9 cellular contexts compared by ENCODE assay signal in genomic region chr3:28050895-28051294, GRCh38.
DNase-seq lines count a peak whose midpoint lies in the region; FAIRE-seq and TF ChIP-seq lines count a peak whose summit lies in the region.
"Had no signal": no experiment of that assay in that cellular context is flagged by ENCODE, and none has a peak within 500 bp of the region (broad histone marks: within the 10 kb centered on the region; RNA-seq: fewer than 3 reads in every experiment).

No MANE protein-coding gene starts in this region.

- H4K20me1 ChIP-seq in astrocyte (ENCODE audit: insufficient read depth, low read length), result no peaks in the 10 kb centered on the region

- peak; percentile 16 for DNase-seq in NK-92 treated with Interleukin-12 subunit alpha and Interleukin-12 subunit beta, amount 100 ng/mL, for 24 hours (lab: John Stamatoyannopoulos, UW)
- no peak for DNase-seq in NK-92 (lab: John Stamatoyannopoulos, UW; ENCODE audit: unreplicated experiment)
- peak; percentile 8 for DNase-seq in NCI-H748 treated with DMSO at 0.1 percent for 48 hours (lab: John Stamatoyannopoulos, UW)
- DNase-seq in astrocyte (ENCODE audit: low read depth), result peak; percentile 9
- peak; percentile 12 to 48 for DNase-seq in stimulated activated CD4-positive, alpha-beta T cell treated with anti-CD3 and anti-CD28 coated beads, Interleukin-2, amount 100 ng/mL, for 24 hours
- no peak for DNase-seq in spleen
- no peak for DNase-seq in endothelial cell (ENCODE audit: low spot score)
- no peak for DNase-seq in D721Med (ENCODE audit: insufficient read length, low spot score)

- H3K27ac ChIP-seq in astrocyte (ENCODE audit: low read depth, low read length) (no peak overlapping the region), spleen (no peak overlapping the region)

- no peaks in the 10 kb centered on the region for H3K27me3 Mint-ChIP-seq in astrocyte (ENCODE audit: low read depth, unreplicated experiment)
- no peaks in the 10 kb centered on the region for H3K27me3 Mint-ChIP-seq in endothelial cell (ENCODE audit: unreplicated experiment)
- H3K27me3 Mint-ChIP-seq: B cell had no signal

- H3K9me3 Mint-ChIP-seq in astrocyte (ENCODE audit: unreplicated experiment) (peaks cover 3% of the 10 kb centered on the region), endothelial cell (ENCODE audit: unreplicated experiment) (no peaks in the 10 kb centered on the region)

- H2AFZ ChIP-seq in astrocyte (ENCODE audit: low read depth, low read length), result no peak overlapping the region

- H3K27ac Mint-ChIP-seq in astrocyte (ENCODE audit: unreplicated experiment) (no peak overlapping the region), endothelial cell (ENCODE audit: unreplicated experiment) (no peak overlapping the region)
- H3K27ac Mint-ChIP-seq: B cell had no signal

- H3K36me3 ChIP-seq in astrocyte (ENCODE audit: insufficient read depth, low read length) (no peaks in the 10 kb centered on the region), spleen (no peaks in the 10 kb centered on the region)

- H3K9me3 ChIP-seq in astrocyte (ENCODE audit: insufficient read depth, low read depth, low read length) (no peaks in the 10 kb centered on the region), spleen (no peaks in the 10 kb centered on the region)

- H3K4me2 ChIP-seq in astrocyte (ENCODE audit: low read length), result no peak overlapping the region

- H3K4me1 Mint-ChIP-seq in astrocyte (ENCODE audit: low read depth, unreplicated experiment) (peaks cover 3% of the 10 kb centered on the region), endothelial cell (ENCODE audit: unreplicated experiment) (no peaks in the 10 kb centered on the region)
- H3K4me1 Mint-ChIP-seq: B cell had no signal

- 72 to 83% (median 75%) methylated on average over 2 of the region's 2 CpGs for WGBS in spleen, 5 donors

- H3K4me1 ChIP-seq in astrocyte (ENCODE audit: insufficient read depth, low read length) (no peaks in the 10 kb centered on the region), spleen (no peaks in the 10 kb centered on the region)

- TF ChIP-seq CTCF in astrocyte (IDR thresholded peaks at IDR 0.05; ENCODE audit: insufficient read depth, low read depth, low read length), result no peak
- TF ChIP-seq CTCF in spleen (IDR thresholded peaks at IDR 0.05 in 8 of 11, conservative IDR thresholded peaks at IDR 0.05 in 3 of 11), result no peak
- no peak for TF ChIP-seq CTCF in endothelial cell (IDR thresholded peaks at IDR 0.05; ENCODE audit: unreplicated experiment)
- no peak for TF ChIP-seq CTCF in D721Med (IDR thresholded peaks at IDR 0.05; ENCODE audit: insufficient read depth, missing control alignments)

- H3K9ac ChIP-seq in astrocyte (ENCODE audit: low read length), result no peak overlapping the region

- no peaks in the 10 kb centered on the region for H3K36me3 Mint-ChIP-seq in astrocyte (ENCODE audit: low read depth, unreplicated experiment)
- H3K36me3 Mint-ChIP-seq in endothelial cell (ENCODE audit: low read depth, unreplicated experiment), result no peaks in the 10 kb centered on the region

- no peak for TF ChIP-seq POLR2A in spleen (IDR thresholded peaks at IDR 0.05)

- intact Hi-C loops in spleen (cut with DNase I; ENCODE audit: low total_unique reads), result no loop called here

- no peak overlapping the region for H3K4me3 ChIP-seq in astrocyte (ENCODE audit: insufficient read depth, low read depth, low read length)
- H3K4me3 ChIP-seq in spleen, result no peak overlapping the region

- no peaks in the 10 kb centered on the region for H3K79me2 ChIP-seq in astrocyte (ENCODE audit: insufficient read depth, low read length)

- H3K27me3 ChIP-seq in astrocyte (ENCODE audit: insufficient read depth, low read length), result no peaks in the 10 kb centered on the region
- H3K27me3 ChIP-seq in spleen (replicated peaks in 1 of 7), result peaks cover 0 to 5% (median 0%) of the 10 kb centered on the region in 7 donors

- H3K4me3 Mint-ChIP-seq in astrocyte (ENCODE audit: unreplicated experiment) (no peak overlapping the region), endothelial cell (ENCODE audit: unreplicated experiment) (no peak overlapping the region)
- H3K4me3 Mint-ChIP-seq: B cell had no signal

- FAIRE-seq in astrocyte (lab: Jason Lieb, UNC) (no peak), D721Med (lab: Jason Lieb, UNC) (no peak)

Comparison
In these comparisons a context has a peak if more than half of its experiments do, and no peak if none do; other contexts are left out.
1. DNase-seq: peak in NK-92 treated with Interleukin-12 subunit alpha and Interleukin-12 subunit beta, amount 100 ng/mL, for 24 hours (single experiment), NCI-H748 treated with DMSO at 0.1 percent for 48 hours (single experiment), astrocyte (single experiment) and stimulated activated CD4-positive, alpha-beta T cell treated with anti-CD3 and anti-CD28 coated beads, Interleukin-2, amount 100 ng/mL, for 24 hours (2 of 2); none in NK-92 (single experiment), spleen (single experiment), endothelial cell (single experiment) and D721Med (single experiment).